In genomic region chr2:205751621-205752031, GRCh38 we compare ENCODE assay signal across 23 cellular contexts.
DNase-seq lines count a peak whose midpoint lies in the region; ATAC-seq, FAIRE-seq and TF ChIP-seq lines count a peak whose summit lies in the region.
"Had no signal": no experiment of that assay in that cellular context is flagged by ENCODE, and none has a peak within 500 bp of the region (broad histone marks: within the 10 kb centered on the region; RNA-seq: fewer than 3 reads in every experiment).

No MANE protein-coding gene starts in this region.

- H3T11ph ChIP-seq in H9 (ENCODE audit: low read length), result no peak overlapping the region

- H3K4me1 Mint-ChIP-seq in H9, result peaks cover 38 to 52% of the 10 kb centered on the region in 2 experiments
- H3K4me1 Mint-ChIP-seq in astrocyte (ENCODE audit: low read depth, unreplicated experiment), result peaks cover 36% of the 10 kb centered on the region
- H3K4me1 Mint-ChIP-seq: CD4-positive, alpha-beta memory T cell; central memory CD8-positive, alpha-beta T cell; stimulated activated memory B cell treated with anti-CD40 and anti-IgM and Interleukin-4, amounts not matched to agents 10 μg/mL and 1 μg/mL and 100 μg/mL, for 72 hours; T-helper 17 cell had no signal

- H3K27ac ChIP-seq in H9 (ENCODE audit: insufficient read length, low read depth, low read length) (no peak overlapping the region), astrocyte (ENCODE audit: low read depth, low read length) (peak overlapping the region; percentile 87), foreskin keratinocyte (peak overlapping the region; percentile 74), sigmoid colon (peak overlapping the region; percentile 86 to 99 (median 94))
- H3K27ac ChIP-seq: left lung, upper lobe of left lung had no signal

- TF ChIP-seq POLR2A in sigmoid colon (IDR thresholded peaks at IDR 0.05), result no peak

- H3K36me3 ChIP-seq in astrocyte (ENCODE audit: insufficient read depth, low read length) (peaks cover 15% of the 10 kb centered on the region), sigmoid colon (peaks cover 26 to 91% (median 49%) of the 10 kb centered on the region in 4 donors)

- H3K79me1 ChIP-seq in H9 (ENCODE audit: insufficient read depth, low read depth, low read length, poor library complexity, severe bottlenecking), result no peaks in the 10 kb centered on the region

- WGBS in H9 (ENCODE audit: extremely low coverage, insufficient read length, low lambda C conversion rate), result no CpG with 5 or more reads among the region's 5 CpGs
- 80 to 86% methylated on average over 5 of the region's 5 CpGs for WGBS in sigmoid colon, 2 donors

- no peak for TF ChIP-seq EP300 in sigmoid colon (IDR thresholded peaks at IDR 0.05)

- H3K4me1 ChIP-seq in H9 (ENCODE audit: insufficient read depth, low read length), result peaks cover 14% of the 10 kb centered on the region; the same call in 1 of the 2 replicates
- H3K4me1 ChIP-seq in astrocyte (ENCODE audit: insufficient read depth, low read length), result peaks cover 75% of the 10 kb centered on the region
- H3K4me1 ChIP-seq in foreskin keratinocyte, result peaks cover 16% of the 10 kb centered on the region
- H3K4me1 ChIP-seq in sigmoid colon, result peaks cover 0 to 99% (median 86%) of the 10 kb centered on the region in 4 donors

- H3K4me3 ChIP-seq in astrocyte (ENCODE audit: insufficient read depth, low read depth, low read length) (no peak overlapping the region), sigmoid colon (no peak overlapping the region)
- H3K4me3 ChIP-seq: left lung, upper lobe of left lung had no signal

- no peak overlapping the region for H2AFZ ChIP-seq in H9 (ENCODE audit: low read length)
- no peak overlapping the region for H2AFZ ChIP-seq in astrocyte (ENCODE audit: low read depth, low read length)

- H3K56ac ChIP-seq in H9 (ENCODE audit: insufficient read length, low read depth, low read length), result no peak overlapping the region

- H3K79me2 ChIP-seq in H9 (ENCODE audit: insufficient read depth, low read length) (no peaks in the 10 kb centered on the region), astrocyte (ENCODE audit: insufficient read depth, low read length) (no peaks in the 10 kb centered on the region)

- no peak overlapping the region for H2BK20ac ChIP-seq in H9 (ENCODE audit: low read depth, low read length, poor library complexity, severe bottlenecking)

- no peak for FAIRE-seq in astrocyte (lab: Jason Lieb, UNC)

- H4K8ac ChIP-seq in H9 (replicated peaks; ENCODE audit: insufficient read length, low read depth, low read length), result no peak overlapping the region

- H3K27me3 ChIP-seq in H9 (ENCODE audit: insufficient read depth, low read length) (no peaks in the 10 kb centered on the region; the same call in 1 of the 2 replicates), astrocyte (ENCODE audit: insufficient read depth, low read length) (no peaks in the 10 kb centered on the region), foreskin keratinocyte (no peaks in the 10 kb centered on the region), sigmoid colon (no peaks in the 10 kb centered on the region)
- H3K27me3 ChIP-seq: left lung, upper lobe of left lung had no signal

- H3K27ac Mint-ChIP-seq in H9 (peak overlapping the region in 1 of 3 experiments; percentile 84; a peak in 2 of 7 replicates), astrocyte (ENCODE audit: unreplicated experiment) (peak overlapping the region; percentile 3)
- H3K27ac Mint-ChIP-seq: CD4-positive, alpha-beta memory T cell; effector memory CD8-positive, alpha-beta T cell; stimulated activated memory B cell treated with anti-CD40 and anti-IgM and Interleukin-4, amounts not matched to agents 10 μg/mL and 1 μg/mL and 100 μg/mL, for 72 hours; T-helper 17 cell had no signal

- no peaks in the 10 kb centered on the region for H3K9me3 Mint-ChIP-seq in H9
- no peaks in the 10 kb centered on the region for H3K9me3 Mint-ChIP-seq in astrocyte (ENCODE audit: unreplicated experiment)
- H3K9me3 Mint-ChIP-seq: CD4-positive, alpha-beta memory T cell; central memory CD8-positive, alpha-beta T cell; effector memory CD8-positive, alpha-beta T cell; stimulated activated memory B cell treated with anti-CD40 and anti-IgM and Interleukin-4, amounts not matched to agents 10 μg/mL and 1 μg/mL and 100 μg/mL, for 72 hours had no signal

- no peak overlapping the region for H4K5ac ChIP-seq in H9 (ENCODE audit: insufficient read length, low read depth, low read length)

- no peak overlapping the region for H2BK5ac ChIP-seq in H9 (ENCODE audit: insufficient read length, low read length)

- no peak overlapping the region for H3K14ac ChIP-seq in H9 (ENCODE audit: insufficient read depth, low read length)

- no peak overlapping the region for H2BK12ac ChIP-seq in H9 (ENCODE audit: insufficient read length, low read depth, low read length)

- intact Hi-C loops in sigmoid colon (cut with DNase I), result no loop called here
- intact Hi-C loops in left colon (cut with DNase I, micrococcal nuclease), result no loop called here

- H3K23me2 ChIP-seq in H9 (ENCODE audit: insufficient read length, low read depth, low read length, poor library complexity, severe bottlenecking), result no peaks in the 10 kb centered on the region

- H3K36me3 Mint-ChIP-seq in H9 (ENCODE audit: insufficient read depth in 1 of 3, low read depth in 3 of 3) (peaks cover 12 to 17% (median 15%) of the 10 kb centered on the region in 3 experiments; a peak in 6 of 7 replicates), astrocyte (ENCODE audit: low read depth, unreplicated experiment) (peaks cover 13% of the 10 kb centered on the region)
- H3K36me3 Mint-ChIP-seq: CD4-positive, alpha-beta memory T cell had no signal

- H4K20me1 ChIP-seq in H9 (ENCODE audit: control insufficient read depth, insufficient read depth, insufficient read length) (no peaks in the 10 kb centered on the region), astrocyte (ENCODE audit: insufficient read depth, low read length) (no peaks in the 10 kb centered on the region)

- no peak overlapping the region for H3K9ac ChIP-seq in H9 (ENCODE audit: extremely low read depth, insufficient read length, low read length)
- H3K9ac ChIP-seq in astrocyte (ENCODE audit: low read length), result peak overlapping the region; percentile 73

- H2BK120ac ChIP-seq in H9 (ENCODE audit: low read depth, low read length, poor library complexity, severe bottlenecking), result no peak overlapping the region

- H3K23ac ChIP-seq in H9 (ENCODE audit: insufficient read length, low read depth, low read length), result no peak overlapping the region

- DNase-seq in H9, result no peak
- DNase-seq in astrocyte (ENCODE audit: low read depth), result peak; percentile 66
- DNase-seq in foreskin keratinocyte, result peak in 1 of 2 donors; percentile 27
- DNase-seq in sigmoid colon, result no peak
- no peak for DNase-seq in activated gamma-delta T cell (lab: John Stamatoyannopoulos, UW)
- DNase-seq in cortex of kidney (lab: John Stamatoyannopoulos, UW), result no peak
- no peak for DNase-seq in left colon
- DNase-seq: CD4-positive, alpha-beta memory T cell; effector memory CD8-positive, alpha-beta T cell; foreskin fibroblast; HCEC 1CT; Karpas-422; left lung; NCI-H146; NCI-H226; NK-92 treated with Interleukin-12 subunit alpha and Interleukin-12 subunit beta, amount 100 ng/mL, for 24 hours; SHP77 treated with DMSO at 0.1 percent for 48 hours; T-helper 17 cell; upper lobe of left lung had no signal

- H2BK15ac ChIP-seq in H9 (ENCODE audit: low read depth, low read length), result no peak overlapping the region

- no peak overlapping the region for H4K91ac ChIP-seq in H9 (ENCODE audit: insufficient read length, low read depth, low read length)

- H3K4me3 Mint-ChIP-seq in H9 (no peak overlapping the region), astrocyte (ENCODE audit: unreplicated experiment) (no peak overlapping the region)
- H3K4me3 Mint-ChIP-seq: CD4-positive, alpha-beta memory T cell; central memory CD8-positive, alpha-beta T cell; effector memory CD8-positive, alpha-beta T cell; stimulated activated memory B cell treated with anti-CD40 and anti-IgM and Interleukin-4, amounts not matched to agents 10 μg/mL and 1 μg/mL and 100 μg/mL, for 72 hours; T-helper 17 cell had no signal

- TF ChIP-seq CTCF in H9 (conservative IDR thresholded peaks at IDR 0.05) (no peak), astrocyte (IDR thresholded peaks at IDR 0.05; ENCODE audit: insufficient read depth, low read depth, low read length) (no peak), foreskin keratinocyte (conservative IDR thresholded peaks at IDR 0.05) (no peak), sigmoid colon (IDR thresholded peaks at IDR 0.05) (no peak)

- no peak overlapping the region for H2AK5ac ChIP-seq in H9 (ENCODE audit: insufficient read length, low read length)

- H3K9me3 ChIP-seq in H9 (ENCODE audit: control insufficient read depth, low read depth, low read length) (no peaks in the 10 kb centered on the region), astrocyte (ENCODE audit: insufficient read depth, low read depth, low read length) (no peaks in the 10 kb centered on the region), sigmoid colon (no peaks in the 10 kb centered on the region)
- H3K9me3 ChIP-seq: left lung, upper lobe of left lung had no signal

- H3K27me3 Mint-ChIP-seq in H9 (ENCODE audit: low read depth) (no peaks in the 10 kb centered on the region), astrocyte (ENCODE audit: low read depth, unreplicated experiment) (no peaks in the 10 kb centered on the region)

- H3K4me2 ChIP-seq in H9 (ENCODE audit: insufficient read depth, insufficient read length, low read length), result no peak overlapping the region
- H3K4me2 ChIP-seq in astrocyte (ENCODE audit: low read length), result peak overlapping the region; percentile 12

- peak; percentile 33 for ATAC-seq in foreskin keratinocyte
- no peak for ATAC-seq in HG03280 (IDR thresholded peaks at IDR 0.05; ENCODE audit: unreplicated experiment)
- ATAC-seq in left colon, result no peak
- ATAC-seq: activated CD4-positive, CD25-positive, alpha-beta regulatory T cell treated with anti-CD3 and anti-CD28 coated beads, Interleukin-2, amount 50 U/mL, for 24 hours; effector memory CD8-positive, alpha-beta T cell; left lung; stimulated activated memory B cell treated with anti-CD40 and anti-IgM and Interleukin-4, amounts not matched to agents 10 μg/mL and 1 μg/mL and 100 μg/mL, for 72 hours; T-helper 17 cell had no signal

- H3K18ac ChIP-seq in H9 (ENCODE audit: insufficient read length, low read depth, low read length), result peak overlapping the region; percentile 29

- H3K4ac ChIP-seq in H9 (ENCODE audit: low read depth, low read length), result no peak overlapping the region
